In genomic region chr3:196741401-196741761, GRCh38 we compare ENCODE assay signal across 1 cellular context.
A peak's percentile ranks its signal among the peaks of the same experiment; 100 is the strongest.
TF ChIP-seq lines count a peak whose summit lies in the region.

No MANE protein-coding gene starts in this region.

TF ChIP-seq in GM12878, 131 proteins besides CTCF, POLR2A, EP300 and RAD21:
- peak; percentile 86 for TF ChIP-seq PKNOX1 (IDR thresholded peaks at IDR 0.05)
- no peak for TF ChIP-seq E2F4 (IDR thresholded peaks at IDR 0.05; ENCODE audit: low read depth, low read length)
